ENCODE assay signal across 20 cellular contexts in the genomic region with DNA sequence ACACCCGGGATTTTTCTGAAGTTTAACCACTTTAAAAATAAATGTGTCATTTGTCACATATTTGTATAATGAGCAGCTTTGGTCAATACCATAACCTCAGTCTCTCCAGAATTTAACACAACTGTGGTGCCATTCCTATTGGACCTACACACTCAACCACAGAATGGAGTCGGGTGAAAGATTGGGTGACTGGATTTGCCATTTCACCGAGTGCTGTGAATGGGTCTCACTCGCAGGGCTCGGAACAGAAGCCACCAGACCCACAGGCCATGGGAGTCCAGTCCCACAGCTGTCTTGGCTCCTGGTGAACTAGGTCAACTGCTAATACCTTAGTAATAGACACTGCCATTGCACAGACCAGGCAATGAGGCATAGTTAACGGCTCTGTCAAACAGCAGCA.
DNase-seq lines count a peak whose midpoint lies in the region; ATAC-seq and TF ChIP-seq lines count a peak whose summit lies in the region.
"Had no signal": no experiment of that assay in that cellular context is flagged by ENCODE, and none has a peak within 500 bp of the region (broad histone marks: within the 10 kb centered on the region; RNA-seq: fewer than 3 reads in every experiment).

No MANE protein-coding gene starts in this region.

- H3K27ac ChIP-seq in fibroblast of lung (ENCODE audit: insufficient read depth, low read length) (no peak overlapping the region), tibial artery (peak overlapping the region; percentile 22 to 47)
- H3K27ac ChIP-seq: prostate gland had no signal

- H3K36me3 Mint-ChIP-seq in activated T-cell treated with anti-CD3 and anti-CD28 coated beads, Interleukin-2, amount 50 U/mL, for 72 hours (ENCODE audit: insufficient read depth in 2 of 2) = peaks cover 3 to 5% of the 10 kb centered on the region in 2 donors
- peaks cover 37% of the 10 kb centered on the region for H3K36me3 Mint-ChIP-seq in activated CD4-positive, alpha-beta memory T cell treated with anti-CD3 and anti-CD28 coated beads, Interleukin-2, amount 10 ng/mL, durations not matched to agents 7 days and 5 days (ENCODE audit: low read depth)

- POLR2A ChIA-PET in activated CD4-positive, alpha-beta memory T cell treated with anti-CD3 and anti-CD28 coated beads, Interleukin-2, amount 10 ng/mL, durations not matched to agents 7 days and 5 days (lab: Charles Lee) = interaction anchor here (1.2 kb wide), 1 partner anchor 9 kb away, joined by 3 read pairs; no protein-coding TSS in a partner anchor

- H3K27me3 Mint-ChIP-seq in activated T-cell treated with anti-CD3 and anti-CD28 coated beads, Interleukin-2, amount 50 U/mL, for 72 hours (ENCODE audit: low read depth) = no peaks in the 10 kb centered on the region
- H3K27me3 Mint-ChIP-seq in activated CD4-positive, alpha-beta memory T cell treated with anti-CD3 and anti-CD28 coated beads, Interleukin-2, amount 10 ng/mL, durations not matched to agents 7 days and 5 days = no peaks in the 10 kb centered on the region
- H3K27me3 Mint-ChIP-seq: dendritic cell treated with granulocyte-macrophage colony-stimulating factor and Interleukin-4, amounts not matched to agents 40 ng/mL and 50 ng/mL, for 4 days; IgD-negative memory B cell had no signal

- H3K36me3 ChIP-seq in fibroblast of lung (ENCODE audit: control insufficient read depth, insufficient read depth, low read length) (no peaks in the 10 kb centered on the region), tibial artery (no peaks in the 10 kb centered on the region)
- H3K36me3 ChIP-seq: prostate gland had no signal

- H3K9ac ChIP-seq in fibroblast of lung (ENCODE audit: insufficient read depth, low read length) = no peak overlapping the region

- H3K4me3 ChIP-seq in fibroblast of lung (replicated peaks in 1 of 4; ENCODE audit: control extremely low read depth in 1 of 4, insufficient read depth in 1 of 4, low read depth in 3 of 4, low read length in 4 of 4) (no peak overlapping the region), tibial artery (no peak overlapping the region)
- H3K4me3 ChIP-seq: prostate gland had no signal

- H3K4me1 ChIP-seq in fibroblast of lung (ENCODE audit: control insufficient read depth, extremely low read depth, insufficient read depth, low read length) = peaks cover 37% of the 10 kb centered on the region
- peaks cover 0 to 60% (median 40%) of the 10 kb centered on the region in 4 donors for H3K4me1 ChIP-seq in tibial artery
- H3K4me1 ChIP-seq: prostate gland had no signal

- CTCF ChIA-PET in activated CD4-positive, alpha-beta memory T cell treated with anti-CD3 and anti-CD28 coated beads, Interleukin-2, amount 10 ng/mL, durations not matched to agents 7 days and 5 days (lab: Charles Lee) = interaction anchor here (0.9 to 1.9 kb wide), 3 partner anchors 8 to 489 kb away, joined by 4 to 7 read pairs (median 5); no protein-coding TSS in a partner anchor

- DNase-seq in activated T-cell treated with anti-CD3 and anti-CD28 coated beads, Interleukin-2, amount 50 U/mL, for 72 hours = no peak
- DNase-seq in activated T-cell treated with anti-CD3 and anti-CD28 coated beads for 4 hours = no peak
- no peak for DNase-seq in activated CD4-positive, alpha-beta memory T cell treated with anti-CD3 and anti-CD28 coated beads, Interleukin-2, amount 10 ng/mL, durations not matched to agents 7 days and 5 days
- peak in 1 of 2 donors; percentile 63 for DNase-seq in fibroblast of lung (ENCODE audit: low read depth in 2 of 2)
- no peak for DNase-seq in tibial artery
- no peak for DNase-seq in NCI-H748 (lab: John Stamatoyannopoulos, UW; ENCODE audit: unreplicated experiment)
- no peak for DNase-seq in putamen (ENCODE audit: low spot score)
- DNase-seq: activated CD4-positive, CD25-positive, alpha-beta regulatory T cell; activated CD8-positive, alpha-beta T cell treated with anti-CD3 and anti-CD28 coated beads, Interleukin-2, amount 10 ng/mL, durations not matched to agents 7 days and 5 days; activated naive CD4-positive, alpha-beta T cell treated with Interleukin-2 at 50 U/mL for 16 hours; NCI-H1105 treated with DMSO at 0.1 percent for 48 hours; NCI-H2029; NCI-H2227 treated with DMSO at 0.1 percent for 48 hours; NCI-H69; stimulated activated CD4-positive, alpha-beta T cell treated with anti-CD3 and anti-CD28 coated beads, Interleukin-2, amount 100 ng/mL, for 24 hours; substantia nigra had no signal

- peak overlapping the region; percentile 92 for H3K27ac Mint-ChIP-seq in activated T-cell treated with anti-CD3 and anti-CD28 coated beads, Interleukin-2, amount 50 U/mL, for 72 hours
- peak overlapping the region; percentile 17 for H3K27ac Mint-ChIP-seq in activated CD4-positive, alpha-beta memory T cell treated with anti-CD3 and anti-CD28 coated beads, Interleukin-2, amount 10 ng/mL, durations not matched to agents 7 days and 5 days
- H3K27ac Mint-ChIP-seq: activated CD8-positive, alpha-beta T cell treated with anti-CD3 and anti-CD28 coated beads, Interleukin-2, amount 10 ng/mL, durations not matched to agents 7 days and 5 days; dendritic cell treated with granulocyte-macrophage colony-stimulating factor and Interleukin-4, amounts not matched to agents 40 ng/mL and 50 ng/mL, for 4 days had no signal

- no peak for ATAC-seq in activated T-cell treated with anti-CD3 and anti-CD28 coated beads, Interleukin-2, amount 50 U/mL, for 72 hours (replicated peaks in 1 of 2)
- no peak for ATAC-seq in GM21737 (IDR thresholded peaks at IDR 0.05; ENCODE audit: unreplicated experiment)
- ATAC-seq: activated CD8-positive, alpha-beta T cell treated with anti-CD3 and anti-CD28 coated beads, Interleukin-2, amount 10 ng/mL, durations not matched to agents 7 days and 5 days had no signal

- TF ChIP-seq CTCF in fibroblast of lung (conservative IDR thresholded peaks at IDR 0.05 in 1 of 2, IDR thresholded peaks at IDR 0.05 in 1 of 2; ENCODE audit: low read depth in 1 of 2, low read length in 2 of 2) (no peak), tibial artery (IDR thresholded peaks at IDR 0.05) (no peak)

- intact Hi-C loops in tibial artery (cut with DNase I; ENCODE audit: low total_unique reads) = no loop called here

- H3K27me3 ChIP-seq in fibroblast of lung (ENCODE audit: control insufficient read depth, insufficient read depth, low read length) = no peaks in the 10 kb centered on the region
- H3K27me3 ChIP-seq in tibial artery = no peaks in the 10 kb centered on the region

- H3K4me1 Mint-ChIP-seq in activated T-cell treated with anti-CD3 and anti-CD28 coated beads, Interleukin-2, amount 50 U/mL, for 72 hours (ENCODE audit: low read depth) = peaks cover 67% of the 10 kb centered on the region
- H3K4me1 Mint-ChIP-seq in activated CD4-positive, alpha-beta memory T cell treated with anti-CD3 and anti-CD28 coated beads, Interleukin-2, amount 10 ng/mL, durations not matched to agents 7 days and 5 days = peaks cover 76% of the 10 kb centered on the region

- H3K4me2 ChIP-seq in fibroblast of lung (ENCODE audit: extremely low read depth, insufficient read depth, low read length) = peak overlapping the region; percentile 7

- H3K9me3 ChIP-seq in fibroblast of lung (ENCODE audit: control insufficient read depth, insufficient read depth, low read depth, low read length) (no peaks in the 10 kb centered on the region), tibial artery (no peaks in the 10 kb centered on the region)
- H3K9me3 ChIP-seq: prostate gland had no signal

- no peaks in the 10 kb centered on the region for H4K20me1 ChIP-seq in fibroblast of lung (ENCODE audit: control insufficient read depth, extremely low read depth, insufficient read depth, low read length)

- no peaks in the 10 kb centered on the region for H3K79me2 ChIP-seq in fibroblast of lung (ENCODE audit: control insufficient read depth, insufficient read depth, low read length)

- no peak overlapping the region for H3K4me3 Mint-ChIP-seq in activated T-cell treated with anti-CD3 and anti-CD28 coated beads, Interleukin-2, amount 50 U/mL, for 72 hours
- no peak overlapping the region for H3K4me3 Mint-ChIP-seq in activated CD4-positive, alpha-beta memory T cell treated with anti-CD3 and anti-CD28 coated beads, Interleukin-2, amount 10 ng/mL, durations not matched to agents 7 days and 5 days
- H3K4me3 Mint-ChIP-seq: activated CD8-positive, alpha-beta T cell treated with anti-CD3 and anti-CD28 coated beads, Interleukin-2, amount 10 ng/mL, durations not matched to agents 7 days and 5 days; dendritic cell treated with granulocyte-macrophage colony-stimulating factor and Interleukin-4, amounts not matched to agents 40 ng/mL and 50 ng/mL, for 4 days; IgD-negative memory B cell had no signal

- no peak overlapping the region for H2AFZ ChIP-seq in fibroblast of lung (ENCODE audit: low read length)

- H3K9me3 Mint-ChIP-seq in activated T-cell treated with anti-CD3 and anti-CD28 coated beads, Interleukin-2, amount 50 U/mL, for 72 hours = peaks cover 0 to 2% of the 10 kb centered on the region in 2 donors
- H3K9me3 Mint-ChIP-seq in activated CD4-positive, alpha-beta memory T cell treated with anti-CD3 and anti-CD28 coated beads, Interleukin-2, amount 10 ng/mL, durations not matched to agents 7 days and 5 days = peaks cover 19% of the 10 kb centered on the region
- H3K9me3 Mint-ChIP-seq: IgD-negative memory B cell had no signal
